In the genomic region with DNA sequence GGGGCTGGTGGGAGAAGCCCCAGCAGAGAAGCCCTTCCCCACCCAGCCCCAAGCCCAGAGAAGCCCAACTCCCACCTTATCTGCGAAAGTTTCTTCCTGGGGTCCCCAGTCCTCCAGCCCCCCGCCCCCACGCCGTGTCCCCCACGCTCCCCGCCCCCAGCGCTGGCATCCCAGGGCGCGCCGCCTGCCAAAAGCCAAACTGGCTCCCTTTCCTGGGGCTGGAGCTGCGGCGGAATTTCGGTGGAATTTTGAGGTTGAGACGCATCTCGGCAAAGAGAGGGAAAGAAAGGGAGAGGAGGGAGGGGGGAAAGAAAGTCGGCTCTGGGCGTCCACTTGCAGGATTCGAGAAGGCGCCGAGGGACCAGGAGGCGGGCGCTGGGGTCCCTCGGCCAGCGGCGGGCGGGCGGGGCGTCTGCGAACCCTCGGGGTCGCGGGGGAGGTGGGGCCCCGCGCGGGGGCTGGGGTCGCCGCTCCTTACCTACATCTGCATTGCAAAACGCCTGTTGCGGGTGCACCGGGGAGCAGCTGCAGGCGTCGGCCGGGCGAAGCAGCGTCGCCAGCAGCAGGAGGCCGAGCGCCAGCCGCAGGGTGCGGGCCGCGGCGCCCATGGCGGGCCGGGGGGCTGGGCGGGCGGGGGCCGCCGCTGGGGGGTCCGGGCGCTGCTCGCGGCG, we compare ENCODE assay signal across 8 cellular contexts. TPM values are rescaled to one million over a fixed set of nuclear protein-coding genes. Genes with fewer than 3 reads are reported as not detected.
DNase-seq lines count a peak whose midpoint lies in the region; ATAC-seq and TF ChIP-seq lines count a peak whose summit lies in the region.

No MANE protein-coding gene starts in this region.

- peak overlapping the region; percentile 47; the same call in 1 of the 2 replicates for H2AFZ ChIP-seq in GM23338

- no peak overlapping the region for H3K27ac Mint-ChIP-seq in GM23338

- no peak for TF ChIP-seq CTCF in GM23338 (conservative IDR thresholded peaks at IDR 0.05; ENCODE audit: low read depth in 2 of 2)
- no peak for TF ChIP-seq CTCF in RWPE2 (IDR thresholded peaks at IDR 0.05; ENCODE audit: poor library complexity, severe bottlenecking)
- TF ChIP-seq CTCF in fibroblast of mammary gland (conservative IDR thresholded peaks at IDR 0.05; ENCODE audit: control insufficient read depth, insufficient read depth, low read depth, low read length), result no peak
- TF ChIP-seq CTCF in neutrophil (IDR thresholded peaks at IDR 0.05), result no peak

- H4K20me1 ChIP-seq in GM23338 (replicated peaks; ENCODE audit: insufficient read depth), result peaks cover 17% of the 10 kb centered on the region

- peaks cover 11% of the 10 kb centered on the region for H3K27me3 Mint-ChIP-seq in GM23338 (ENCODE audit: insufficient read depth, low read depth, poor library complexity)

- H3K9me3 Mint-ChIP-seq in GM23338, result no peaks in the 10 kb centered on the region

- peaks cover 38% of the 10 kb centered on the region for H3K79me2 ChIP-seq in GM23338 (replicated peaks; ENCODE audit: insufficient read depth)

- H3K4me3 ChIP-seq in GM23338 (peak overlapping the region; percentile 75), RWPE2 (ENCODE audit: severe bottlenecking) (peak overlapping the region; percentile 34), fibroblast of mammary gland (ENCODE audit: control insufficient read depth, low read depth, low read length) (peak overlapping the region; percentile 81), neutrophil (ENCODE audit: low read depth in 1 of 2, low read length in 1 of 2) (peak overlapping the region; percentile 93 to 99)

- ATAC-seq in GM23338, result peak; percentile 13
- no peak for ATAC-seq in RWPE2 (ENCODE audit: low read depth)
- no peak for ATAC-seq in HG02759 (IDR thresholded peaks at IDR 0.05; ENCODE audit: unreplicated experiment)
- ATAC-seq in HG02981 (IDR thresholded peaks at IDR 0.05; ENCODE audit: unreplicated experiment), result no peak
- ATAC-seq in HG03135 (IDR thresholded peaks at IDR 0.05; ENCODE audit: unreplicated experiment), result no peak
- ATAC-seq in HG02763 (IDR thresholded peaks at IDR 0.05; ENCODE audit: unreplicated experiment), result no peak

- H3K4me1 ChIP-seq in GM23338 (ENCODE audit: insufficient read depth), result peaks cover 13% of the 10 kb centered on the region
- H3K4me1 ChIP-seq in RWPE2 (ENCODE audit: insufficient read depth, poor library complexity, severe bottlenecking), result peaks cover 3% of the 10 kb centered on the region
- H3K4me1 ChIP-seq in neutrophil (ENCODE audit: control insufficient read depth in 1 of 2, insufficient read depth in 1 of 2, low read depth in 1 of 2, low read length in 1 of 2), result peaks cover 49 to 50% of the 10 kb centered on the region in 2 experiments

- H3K9me3 ChIP-seq in RWPE2 (ENCODE audit: severe bottlenecking) (no peaks in the 10 kb centered on the region), neutrophil (no peaks in the 10 kb centered on the region)

- H3F3A ChIP-seq in GM23338 (replicated peaks; ENCODE audit: low read depth), result 0 out of 2 replicates have a peak, but pooled peaks cover 3% of the 10 kb centered on the region

- H3K9me2 ChIP-seq in GM23338 (ENCODE audit: insufficient read depth), result no peaks in the 10 kb centered on the region

- H3K4me1 Mint-ChIP-seq in GM23338, result peaks cover 30% of the 10 kb centered on the region

- H3K4me2 ChIP-seq in GM23338, result peak overlapping the region; percentile 97

- no peaks in the 10 kb centered on the region; the same call in 2 of the 3 replicates for H3K36me3 Mint-ChIP-seq in GM23338 (ENCODE audit: low read depth)

- peak overlapping the region; percentile 73 for H3K4me3 Mint-ChIP-seq in GM23338

- H3K27ac ChIP-seq in GM23338 (ENCODE audit: low read depth) (no peak overlapping the region), RWPE2 (ENCODE audit: poor library complexity, severe bottlenecking) (peak overlapping the region; percentile 20), neutrophil (peak overlapping the region; percentile 99)

- H3K36me3 ChIP-seq in GM23338 (ENCODE audit: insufficient read depth) (0 out of 2 replicates have a peak, but pooled peaks cover 3% of the 10 kb centered on the region), RWPE2 (ENCODE audit: low read depth) (no peaks in the 10 kb centered on the region; the same call in 1 of the 2 replicates), neutrophil (peaks cover 13% of the 10 kb centered on the region)

- H3K27me3 ChIP-seq in GM23338 (ENCODE audit: insufficient read depth) (no peaks in the 10 kb centered on the region), RWPE2 (ENCODE audit: insufficient read depth, poor library complexity, severe bottlenecking) (no peaks in the 10 kb centered on the region), neutrophil (no peaks in the 10 kb centered on the region)

- DNase-seq in GM23338 (ENCODE audit: low spot score), result peak; percentile 81
- no peak for DNase-seq in RWPE2 (ENCODE audit: low spot score)
- DNase-seq in fibroblast of mammary gland (ENCODE audit: low read depth), result no peak

TF ChIP-seq in GM23338, 12 proteins besides CTCF, POLR2A, EP300 and RAD21:
- TF ChIP-seq, protein P1, sequence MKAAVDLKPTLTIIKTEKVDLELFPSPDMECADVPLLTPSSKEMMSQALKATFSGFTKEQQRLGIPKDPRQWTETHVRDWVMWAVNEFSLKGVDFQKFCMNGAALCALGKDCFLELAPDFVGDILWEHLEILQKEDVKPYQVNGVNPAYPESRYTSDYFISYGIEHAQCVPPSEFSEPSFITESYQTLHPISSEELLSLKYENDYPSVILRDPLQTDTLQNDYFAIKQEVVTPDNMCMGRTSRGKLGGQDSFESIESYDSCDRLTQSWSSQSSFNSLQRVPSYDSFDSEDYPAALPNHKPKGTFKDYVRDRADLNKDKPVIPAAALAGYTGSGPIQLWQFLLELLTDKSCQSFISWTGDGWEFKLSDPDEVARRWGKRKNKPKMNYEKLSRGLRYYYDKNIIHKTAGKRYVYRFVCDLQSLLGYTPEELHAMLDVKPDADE (IDR thresholded peaks at IDR 0.05), result no peak
TF ChIP-seq in GM23338: peak in this region for 0.

RNA-seq across cellular contexts. Expression of a gene that starts 0.6 kb away (rescaled TPM):
- total RNA-seq in GM23338 (2014; rRNA removed; shearing (Covaris generic)), result 22.5 and 24.4 TPM in 2 replicates
- 10.6 and 12.5 TPM in 2 replicates for polyA plus RNA-seq in GM23338 (2016; fragmentation: Nextera tagmentation; extraction: Ambion mirVana)

RNA-seq across cellular contexts. Expression of a gene that starts 21.6 kb away (rescaled TPM):
- 0.62 and 0.69 TPM in 2 replicates for total RNA-seq in GM23338 (2014; rRNA removed; shearing (Covaris generic))
- 0.31 TPM in 1 of 2 replicates, not detected in the other for polyA plus RNA-seq in GM23338 (2016; fragmentation: Nextera tagmentation; extraction: Ambion mirVana)

RNA-seq across cellular contexts. Expression of a gene that starts 55.1 kb away (rescaled TPM):
- 36.5 and 45.7 TPM in 2 replicates for total RNA-seq in GM23338 (2014; rRNA removed; shearing (Covaris generic))
- polyA plus RNA-seq in GM23338 (2016; fragmentation: Nextera tagmentation; extraction: Ambion mirVana), result 15.1 and 15.5 TPM in 2 replicates

Comparison
In these comparisons a context has a peak if more than half of its experiments do, and no peak if none do; other contexts are left out.
1. H3K4me3 ChIP-seq: peak in every context shown above with its lines; median percentile 96 in neutrophil; 81 in fibroblast of mammary gland; 75 in GM23338; 34 in RWPE2.